In genomic region chr15:39131605-39132004, GRCh38 we compare ENCODE assay signal across 24 cellular contexts.
A peak's percentile ranks its signal among the peaks of the same experiment; 100 is the strongest.
DNase-seq lines count a peak whose midpoint lies in the region; ATAC-seq, FAIRE-seq and TF ChIP-seq lines count a peak whose summit lies in the region.
"Had no signal": no experiment of that assay in that cellular context is flagged by ENCODE, and none has a peak within 500 bp of the region (broad histone marks: within the 10 kb centered on the region; RNA-seq: fewer than 3 reads in every experiment).

No MANE protein-coding gene starts in this region.

- H2AK9ac ChIP-seq in IMR-90 (replicated peaks; ENCODE audit: low read depth, low read length, poor library complexity) = no peak overlapping the region

- H4K91ac ChIP-seq in IMR-90 (ENCODE audit: insufficient read depth, low read depth, low read length) = peak overlapping the region; percentile 93; the same call in 1 of the 2 replicates

- H2AK5ac ChIP-seq in IMR-90 (ENCODE audit: low read depth, low read length) = no peak overlapping the region

- TF ChIP-seq EP300 in A549 (IDR thresholded peaks at IDR 0.05) = no peak

- peak overlapping the region; percentile 99 for H2BK120ac ChIP-seq in IMR-90 (ENCODE audit: low read depth, low read length)

- peak overlapping the region; percentile 90; the same call in 1 of the 2 replicates for H3K14ac ChIP-seq in IMR-90 (replicated peaks; ENCODE audit: low read depth, low read length)

- peak overlapping the region; percentile 88; the same call in 1 of the 2 replicates for H3K4ac ChIP-seq in IMR-90 (ENCODE audit: low read depth, low read length)

- dilution Hi-C loops in IMR-90 (cut with HindIII; ENCODE audit: low sequenced_read_pairs, unreplicated experiment) = no loop called here

- 0 out of 2 replicates have a peak overlapping the region, but pooled peaks have one; percentile 22 for H3K9ac ChIP-seq in IMR-90 (ENCODE audit: low read depth, low read length)

- H3K18ac ChIP-seq in IMR-90 (ENCODE audit: low read depth, low read length) = peak overlapping the region; percentile 96; the same call in 1 of the 2 replicates

- POLR2A ChIA-PET in A549 (lab: Yijun Ruan, JAX) (no interaction called here), IMR-90 (lab: Charles Lee; ENCODE audit: unreplicated experiment) (no interaction called here)

- no peak overlapping the region for H3K23ac ChIP-seq in IMR-90 (ENCODE audit: low read depth, low read length)

- H4K5ac ChIP-seq in IMR-90 (ENCODE audit: low read depth, low read length) = peak overlapping the region; percentile 96; the same call in 1 of the 2 replicates

- no peak for TF ChIP-seq RAD21 in A549 (conservative IDR thresholded peaks at IDR 0.05 in 1 of 2, IDR thresholded peaks at IDR 0.05 in 1 of 2)
- TF ChIP-seq RAD21 in IMR-90 (IDR thresholded peaks at IDR 0.05; ENCODE audit: low read length) = no peak

- no peaks in the 10 kb centered on the region for H3K36me3 ChIP-seq in IMR-90 (ENCODE audit: control insufficient read depth, insufficient read depth, low read length)
- H3K36me3 ChIP-seq: MG63, Peyer's patch had no signal

- CTCF ChIA-PET in A549 (lab: Yijun Ruan, JAX) (interaction anchor here (0.9 to 1.9 kb wide), 2 partner anchors 41 to 169 kb away, joined by 3 to 9 read pairs; no protein-coding TSS in a partner anchor), IMR-90 (lab: Yijun Ruan, JAX) (no interaction called here)

- TF ChIP-seq POLR2A in A549 (IDR thresholded peaks at IDR 0.05; ENCODE audit: low read length) (no peak), IMR-90 (IDR thresholded peaks at IDR 0.05; ENCODE audit: low read depth, low read length) (no peak)

- TF ChIP-seq CTCF in A549 (IDR thresholded peaks at IDR 0.05) (no peak), IMR-90 (conservative IDR thresholded peaks at IDR 0.05; ENCODE audit: low read depth, low read length) (no peak), dorsolateral prefrontal cortex (IDR thresholded peaks at IDR 0.05 in 54 of 56, conservative IDR thresholded peaks at IDR 0.05 in 2 of 56; ENCODE audit: low read depth in 1 of 56, partially characterized antibody in 56 of 56) (no peak)

- H3K27me3 ChIP-seq in IMR-90 (ENCODE audit: control insufficient read depth, insufficient read depth, low read length) (no peaks in the 10 kb centered on the region), dorsolateral prefrontal cortex (no peaks in the 10 kb centered on the region)
- H3K27me3 ChIP-seq: MG63, Peyer's patch had no signal

- H3K9me3 ChIP-seq in A549 (0 out of 3 replicates have a peak, but pooled peaks cover 4% of the 10 kb centered on the region), IMR-90 (ENCODE audit: control insufficient read depth, insufficient read depth, low read length) (no peaks in the 10 kb centered on the region)
- H3K9me3 ChIP-seq: MG63, Peyer's patch had no signal

- ATAC-seq in A549 (no peak), IMR-90 (ENCODE audit: low read depth) (no peak)
- ATAC-seq: naive thymus-derived CD8-positive, alpha-beta T cell had no signal

- H2AFZ ChIP-seq in IMR-90 (replicated peaks; ENCODE audit: low read length, poor library complexity) = no peak overlapping the region

- intact Hi-C loops in IMR-90 (cut with micrococcal nuclease) (loop anchor here (2.0 kb wide), 1 partner anchor 135 kb away; no protein-coding TSS in a partner anchor), dorsolateral prefrontal cortex (cut with DNase I) (no loop called here)

- H3K4me1 ChIP-seq in A549 = peaks cover 70% of the 10 kb centered on the region
- peaks cover 48% of the 10 kb centered on the region for H3K4me1 ChIP-seq in IMR-90 (ENCODE audit: control insufficient read depth, insufficient read depth, low read length)

- H3K27ac ChIP-seq in A549 (peak overlapping the region; percentile 87 to 99), IMR-90 (ENCODE audit: insufficient read depth, low read length) (no peak overlapping the region; the same call in 1 of the 2 replicates), dorsolateral prefrontal cortex (no peak overlapping the region)
- H3K27ac ChIP-seq: HL-60 had no signal

- H2BK5ac ChIP-seq in IMR-90 (ENCODE audit: low read depth, low read length, poor library complexity, severe bottlenecking) = peak overlapping the region; percentile 89

- H4K20me1 ChIP-seq in IMR-90 (ENCODE audit: insufficient read depth, low read length) = no peaks in the 10 kb centered on the region

- in situ Hi-C loops in IMR-90 (cut with MboI; ENCODE audit: low sequenced_read_pairs) = no loop called here

- H3K4me3 ChIP-seq in A549 (no peak overlapping the region), IMR-90 (ENCODE audit: insufficient read depth, low read depth, low read length) (no peak overlapping the region), dorsolateral prefrontal cortex (no peak overlapping the region)
- H3K4me3 ChIP-seq: lung, MG63, Peyer's patch had no signal

- BruUV-seq in IMR-90 (replicated peaks; lab: Mats Ljungman, UMichigan) = no TSS peak

- H2BK20ac ChIP-seq in IMR-90 (ENCODE audit: low read depth, low read length) = peak overlapping the region; percentile 100; the same call in 1 of the 2 replicates

- peak overlapping the region; percentile 51; the same call in 1 of the 2 replicates for H3K56ac ChIP-seq in IMR-90 (ENCODE audit: extremely low read depth, insufficient read depth, low read length)

- FAIRE-seq in A549 (lab: Jason Lieb, UNC) = no peak
- FAIRE-seq: keratinocyte, TTC549 had no signal

- WGBS in A549 (ENCODE audit: missing lambda C conversion rate) = 35% methylated on average over 4 of the region's 4 CpGs
- WGBS in IMR-90 (ENCODE audit: extremely low coverage in 2 of 2, insufficient read length in 1 of 2), 2 experiments = no CpG with 5 or more reads among the region's 4 CpGs

- H3K79me1 ChIP-seq in IMR-90 (ENCODE audit: low read depth in 1 of 2, low read length in 2 of 2) = peaks cover 0 to 28% of the 10 kb centered on the region in 2 experiments; a peak in 3 of 4 replicates

- peak overlapping the region; percentile 19; the same call in 2 of the 3 replicates for H3K4me2 ChIP-seq in A549
- no peak overlapping the region for H3K4me2 ChIP-seq in IMR-90 (ENCODE audit: low read depth, low read length)

- peak overlapping the region; percentile 3; the same call in 1 of the 3 replicates for H2BK15ac ChIP-seq in IMR-90 (ENCODE audit: low read depth, low read length)

- peaks cover 36% of the 10 kb centered on the region for H3K9me1 ChIP-seq in IMR-90 (ENCODE audit: insufficient read depth, low read length)

- H4K8ac ChIP-seq in IMR-90 (ENCODE audit: low read depth in 2 of 2, low read length in 2 of 2) = peak overlapping the region; percentile 83 to 93

- DNase-seq in A549 (ENCODE audit: low read depth in 1 of 2, low spot score in 1 of 2) (peak in 1 of 2 experiments; percentile 35), IMR-90 (peak; percentile 56), dermis blood vessel endothelial cell (peak; percentile 66), myocyte (ENCODE audit: low read depth) (peak; percentile 59), iPS-NIHi7 (ENCODE audit: extremely low spot score) (no peak), dorsolateral prefrontal cortex (no peak), NCI-H2227 (lab: John Stamatoyannopoulos, UW; ENCODE audit: unreplicated experiment) (no peak), NOMO-1 treated with DMSO at 0.1 percent for 48 hours (lab: John Stamatoyannopoulos, UW; ENCODE audit: unreplicated experiment) (no peak)
- DNase-seq: activated CD4-positive, alpha-beta T cell treated with anti-CD3 and anti-CD28 coated beads for 4 hours; activated gamma-delta T cell; amniotic stem cell; CD4-positive, alpha-beta memory T cell; DMS79 treated with DMSO at 0.1 percent for 48 hours; effector memory CD4-positive, alpha-beta T cell; hypothalamus; MG63; naive thymus-derived CD8-positive, alpha-beta T cell; NCI-H1436 treated with DMSO at 0.1 percent for 48 hours; Peyer's patch; stimulated activated CD4-positive, alpha-beta T cell treated with anti-CD3 and anti-CD28 coated beads, Interleukin-4, amount 100 ng/mL, for 24 hours had no signal

TF ChIP-seq in A549, 52 proteins besides CTCF, POLR2A, EP300 and RAD21:
- TF ChIP-seq MAFK (IDR thresholded peaks at IDR 0.05; ENCODE audit: partially characterized antibody) = peak; percentile 37
- TF ChIP-seq FOSL2 (IDR thresholded peaks at IDR 0.05) = no peak
- 0 out of 2 replicates have a peak, but pooled peaks have one; percentile 32 for TF ChIP-seq FOSL2 (CRISPR knock-in tag; IDR thresholded peaks at IDR 0.05)
- TF ChIP-seq, protein P1, sequence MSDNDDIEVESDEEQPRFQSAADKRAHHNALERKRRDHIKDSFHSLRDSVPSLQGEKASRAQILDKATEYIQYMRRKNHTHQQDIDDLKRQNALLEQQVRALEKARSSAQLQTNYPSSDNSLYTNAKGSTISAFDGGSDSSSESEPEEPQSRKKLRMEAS (IDR thresholded peaks at IDR 0.05) = no peak
TF ChIP-seq in A549: peak in this region for 2.

TF ChIP-seq in IMR-90, 13 proteins besides CTCF, POLR2A, EP300 and RAD21:
- TF ChIP-seq MAFK (IDR thresholded peaks at IDR 0.05; ENCODE audit: low read depth, low read length) (peak; percentile 62), BHLHE40 (IDR thresholded peaks at IDR 0.05; ENCODE audit: low read depth, low read length) (no peak), FOS (IDR thresholded peaks at IDR 0.05; ENCODE audit: low read depth, low read length) (0 out of 2 replicates have a peak, but pooled peaks have one; percentile 6)

Comparison
In these comparisons a context has a peak if more than half of its experiments do, and no peak if none do; other contexts are left out.
1. DNase-seq: peak in IMR-90 (single experiment), dermis blood vessel endothelial cell (single experiment) and myocyte (single experiment); none in iPS-NIHi7 (single experiment), dorsolateral prefrontal cortex (0 of 10), NCI-H2227 (single experiment) and NOMO-1 treated with DMSO at 0.1 percent for 48 hours (single experiment).
2. H3K27ac ChIP-seq: peak in A549 (2 of 2); none in IMR-90 (single experiment) and dorsolateral prefrontal cortex (0 of 59).